Comparison of ENCODE assay signal across 9 cellular contexts in the genomic region with DNA sequence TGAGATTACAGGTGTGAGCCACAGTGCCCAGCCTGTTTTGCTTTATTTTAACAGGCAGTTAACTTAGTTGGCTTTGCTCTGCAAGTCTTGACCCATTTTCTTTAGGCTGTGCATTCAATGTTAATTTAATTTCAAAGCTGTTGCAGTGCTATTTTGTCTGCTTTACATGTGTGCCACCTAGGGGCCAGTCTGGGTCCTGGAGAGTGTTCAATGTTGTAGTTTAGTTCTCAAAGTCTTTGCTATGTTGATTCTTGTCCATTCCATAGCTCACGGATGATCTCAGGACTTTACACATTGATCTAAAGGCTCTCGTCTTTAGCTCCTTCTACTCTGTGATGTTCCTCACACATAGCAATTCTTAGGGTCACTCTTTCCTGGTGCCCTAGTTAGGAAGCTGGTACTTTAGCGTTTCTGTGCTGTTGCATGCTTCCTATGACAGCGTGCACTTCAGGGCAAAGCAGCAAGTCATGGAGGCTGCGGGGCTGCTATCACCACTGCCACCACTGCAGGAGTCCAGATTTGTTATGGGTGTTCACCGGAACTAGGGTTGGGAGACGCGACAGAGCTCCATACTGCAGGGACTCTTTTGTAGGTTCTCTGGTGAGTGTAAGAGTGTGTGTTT. TPM values are rescaled to one million over a fixed set of nuclear protein-coding genes. Genes with fewer than 3 reads are reported as not detected.
DNase-seq lines count a peak whose midpoint lies in the region; ATAC-seq and FAIRE-seq lines count a peak whose summit lies in the region.
"Had no signal": no experiment of that assay in that cellular context is flagged by ENCODE, and none has a peak within 500 bp of the region (broad histone marks: within the 10 kb centered on the region; RNA-seq: fewer than 3 reads in every experiment).

No MANE protein-coding gene starts in this region.

- H3K4me3 Mint-ChIP-seq in CD4-positive, CD25-positive, alpha-beta regulatory T cell: no peak overlapping the region
- H3K4me3 Mint-ChIP-seq in activated CD4-positive, alpha-beta T cell treated with anti-CD3 and anti-CD28 coated beads, Interleukin-2, amount 10 ng/mL, durations not matched to agents 24 days and 14 days: no peak overlapping the region
- H3K4me3 Mint-ChIP-seq: naive thymus-derived CD8-positive, alpha-beta T cell had no signal

- peaks cover 11% of the 10 kb centered on the region for H3K27me3 Mint-ChIP-seq in CD4-positive, CD25-positive, alpha-beta regulatory T cell
- peaks cover 21% of the 10 kb centered on the region for H3K27me3 Mint-ChIP-seq in activated CD4-positive, alpha-beta T cell treated with anti-CD3 and anti-CD28 coated beads, Interleukin-2, amount 10 ng/mL, durations not matched to agents 24 days and 14 days

- no peak overlapping the region for H3K4me3 ChIP-seq in CD4-positive, CD25-positive, alpha-beta regulatory T cell (ENCODE audit: low read depth, low read length)
- H3K4me3 ChIP-seq in Jurkat, Clone E6-1 (ENCODE audit: low read length): no peak overlapping the region

- peaks cover 0 to 2% of the 10 kb centered on the region in 2 experiments for H3K9me3 ChIP-seq in CD4-positive, CD25-positive, alpha-beta regulatory T cell (ENCODE audit: control insufficient read depth in 2 of 2, low read length in 2 of 2)

- H3K4me1 Mint-ChIP-seq in CD4-positive, CD25-positive, alpha-beta regulatory T cell: no peaks in the 10 kb centered on the region
- H3K4me1 Mint-ChIP-seq in activated CD4-positive, alpha-beta T cell treated with anti-CD3 and anti-CD28 coated beads, Interleukin-2, amount 10 ng/mL, durations not matched to agents 24 days and 14 days: no peaks in the 10 kb centered on the region
- H3K4me1 Mint-ChIP-seq: naive thymus-derived CD8-positive, alpha-beta T cell had no signal

- ATAC-seq in CD4-positive, CD25-positive, alpha-beta regulatory T cell (ENCODE audit: low read depth in 2 of 2): peak in 1 of 2 donors; percentile 64
- ATAC-seq in GM18858 (IDR thresholded peaks at IDR 0.05; ENCODE audit: unreplicated experiment): no peak
- ATAC-seq: naive thymus-derived CD8-positive, alpha-beta T cell had no signal

- no peak overlapping the region for H3K27ac Mint-ChIP-seq in CD4-positive, CD25-positive, alpha-beta regulatory T cell
- no peak overlapping the region for H3K27ac Mint-ChIP-seq in activated CD4-positive, alpha-beta T cell treated with anti-CD3 and anti-CD28 coated beads, Interleukin-2, amount 10 ng/mL, durations not matched to agents 24 days and 14 days

- intact Hi-C loops in activated CD4-positive, alpha-beta T cell treated with anti-CD3 and anti-CD28 coated beads, Interleukin-2, amount 10 ng/mL, durations not matched to agents 24 days and 14 days (cut with micrococcal nuclease): loop anchor here (1.0 kb wide), 1 partner anchor 210 kb away; no protein-coding TSS in a partner anchor

- H3K4me1 ChIP-seq in CD4-positive, CD25-positive, alpha-beta regulatory T cell (ENCODE audit: control insufficient read depth, insufficient read depth, low read length, poor library complexity, severe bottlenecking): no peaks in the 10 kb centered on the region

- no peaks in the 10 kb centered on the region for H3K36me3 ChIP-seq in CD4-positive, CD25-positive, alpha-beta regulatory T cell (ENCODE audit: control insufficient read depth, insufficient read depth, low read length)

- peaks cover 15% of the 10 kb centered on the region for H3K27me3 ChIP-seq in CD4-positive, CD25-positive, alpha-beta regulatory T cell (ENCODE audit: control insufficient read depth, insufficient read depth, low read length)

- no peaks in the 10 kb centered on the region for H3K36me3 Mint-ChIP-seq in CD4-positive, CD25-positive, alpha-beta regulatory T cell
- no peaks in the 10 kb centered on the region for H3K36me3 Mint-ChIP-seq in activated CD4-positive, alpha-beta T cell treated with anti-CD3 and anti-CD28 coated beads, Interleukin-2, amount 10 ng/mL, durations not matched to agents 24 days and 14 days (ENCODE audit: low read depth)

- H3K27ac ChIP-seq in CD4-positive, CD25-positive, alpha-beta regulatory T cell (ENCODE audit: insufficient read depth, low read length, poor library complexity, severe bottlenecking): no peak overlapping the region

- DNase-seq in CD4-positive, CD25-positive, alpha-beta regulatory T cell: peak in 2 of 3 donors; percentile 15 to 46
- DNase-seq in GM18507 (ENCODE audit: extremely low spot score, insufficient read length, low read depth) (peak; percentile 2), foreskin melanocyte (peak; percentile 35), NCI-H1048 (lab: John Stamatoyannopoulos, UW) (no peak)
- peak; percentile 19 for DNase-seq in Jurkat, Clone E6-1 (ENCODE audit: low read depth, low spot score)
- DNase-seq in activated CD4-positive, alpha-beta T cell treated with anti-CD3 and anti-CD28 coated beads, Interleukin-2, amount 10 ng/mL, durations not matched to agents 24 days and 14 days: peak; percentile 80
- peak; percentile 2 for DNase-seq in stimulated activated naive CD4-positive, alpha-beta T cell treated with Interleukin-2 at 50 U/mL for 16 hours (lab: John Stamatoyannopoulos, UW)

- peaks cover 0 to 6% (median 0%) of the 10 kb centered on the region in 7 donors for H3K9me3 Mint-ChIP-seq in CD4-positive, CD25-positive, alpha-beta regulatory T cell
- H3K9me3 Mint-ChIP-seq in activated CD4-positive, alpha-beta T cell treated with anti-CD3 and anti-CD28 coated beads, Interleukin-2, amount 10 ng/mL, durations not matched to agents 24 days and 14 days: no peaks in the 10 kb centered on the region

- FAIRE-seq in GM18507 (lab: Jason Lieb, UNC): peak; percentile 67

RNA-seq across cellular contexts. Expression of gene ABCA13, which starts 16.4 kb away (rescaled TPM):
- total RNA-seq in CD4-positive, CD25-positive, alpha-beta regulatory T cell: 1.1 TPM
- polyA plus RNA-seq in CD4-positive, CD25-positive, alpha-beta regulatory T cell: not detected
- not detected for polyA plus RNA-seq in Jurkat, Clone E6-1 (2012; ENCODE audit: insufficient read depth, insufficient read length)
- not detected in 2 replicates for total RNA-seq in activated CD4-positive, alpha-beta T cell treated with anti-CD3 and anti-CD28 coated beads, Interleukin-2, amount 10 ng/mL, durations not matched to agents 24 days and 14 days
- total RNA-seq: naive thymus-derived CD8-positive, alpha-beta T cell had no signal
- polyA plus RNA-seq: naive thymus-derived CD8-positive, alpha-beta T cell had no signal
